ENCODE assay signal across 8 cellular contexts in genomic region chr17:75779987-75780889, GRCh38. TPM values are rescaled to one million over a fixed set of nuclear protein-coding genes. Genes with fewer than 3 reads are reported as not detected.
DNase-seq lines count a peak whose midpoint lies in the region; ATAC-seq and TF ChIP-seq lines count a peak whose summit lies in the region.

No MANE protein-coding gene starts in this region.

- CTCF ChIA-PET in RWPE1 (lab: Yijun Ruan, JAX): interaction anchor here (0.6 to 0.7 kb wide), 2 partner anchors 247 to 307 kb away, joined by 3 to 5 read pairs; partner anchors contain the start of gene EVPL

- H3K4me3 ChIP-seq in GM23248 (peak overlapping the region; percentile 55), prostate gland (no peak overlapping the region), aorta (ENCODE audit: low read length in 2 of 2) (no peak overlapping the region)

- H3K9me3 Mint-ChIP-seq in endothelial cell (ENCODE audit: unreplicated experiment): no peaks in the 10 kb centered on the region

- TF ChIP-seq CTCF in RWPE1 (conservative IDR thresholded peaks at IDR 0.05; ENCODE audit: low read depth): no peak
- TF ChIP-seq CTCF in endothelial cell (IDR thresholded peaks at IDR 0.05; ENCODE audit: unreplicated experiment): no peak
- TF ChIP-seq CTCF in prostate gland (IDR thresholded peaks at IDR 0.05): no peak

- H3F3A ChIP-seq in GM23248 (ENCODE audit: insufficient read depth): peaks cover 61% of the 10 kb centered on the region

- H3K79me2 ChIP-seq in GM23248 (ENCODE audit: insufficient read depth): peaks cover 24% of the 10 kb centered on the region

- H3K4me1 Mint-ChIP-seq in endothelial cell (ENCODE audit: unreplicated experiment): peaks cover 26% of the 10 kb centered on the region

- no peak overlapping the region for H3K9ac ChIP-seq in GM23248

- WGBS in GM23248 (ENCODE audit: low coverage in 1 of 2, low lambda C conversion rate in 2 of 2, missing lambda C conversion rate in 2 of 2), 2 experiments: 21% methylated on average over 5 of the region's 5 CpGs
- 18% methylated on average over 5 of the region's 5 CpGs for WGBS in prostate gland
- WGBS in aorta, 2 donors: 19 to 20% methylated on average over 5 of the region's 5 CpGs

- peaks cover 29% of the 10 kb centered on the region for H3K36me3 ChIP-seq in GM23248 (ENCODE audit: low read depth)
- H3K36me3 ChIP-seq in prostate gland: peaks cover 2 to 12% of the 10 kb centered on the region in 2 donors
- H3K36me3 ChIP-seq in aorta (ENCODE audit: control insufficient read depth in 1 of 2, insufficient read depth in 2 of 2, low read length in 1 of 2): peaks cover 0 to 2% of the 10 kb centered on the region in 2 donors

- DNase-seq in GM23248 (no peak), RWPE1 (ENCODE audit: low spot score) (no peak), endothelial cell (ENCODE audit: low spot score) (no peak), prostate gland (ENCODE audit: low spot score) (no peak), GM03348 (ENCODE audit: low spot score) (no peak), kidney glomerular epithelial cell (lab: John Stamatoyannopoulos, UW) (no peak), DMS 273 treated with DMSO at 0.1 percent for 48 hours (lab: John Stamatoyannopoulos, UW) (no peak), aorta (no peak)

- peak overlapping the region; percentile 99 for H3K27ac Mint-ChIP-seq in endothelial cell (ENCODE audit: unreplicated experiment)

- peak overlapping the region; percentile 52; the same call in 1 of the 2 replicates for H2AFZ ChIP-seq in GM23248

- H3K27ac ChIP-seq in GM23248 (peak overlapping the region; percentile 51), RWPE1 (peak overlapping the region; percentile 96), prostate gland (peak overlapping the region; percentile 50 to 98), aorta (ENCODE audit: low read depth in 1 of 2, low read length in 2 of 2) (no peak overlapping the region)

- no peaks in the 10 kb centered on the region for H3K9me2 ChIP-seq in GM23248 (ENCODE audit: insufficient read depth)

- TF ChIP-seq POLR2A in prostate gland (IDR thresholded peaks at IDR 0.05): no peak

- peak overlapping the region; percentile 99 for H3K4me3 Mint-ChIP-seq in endothelial cell (ENCODE audit: unreplicated experiment)

- peaks cover 31% of the 10 kb centered on the region for H3K36me3 Mint-ChIP-seq in endothelial cell (ENCODE audit: low read depth, unreplicated experiment)

- H3K4me1 ChIP-seq in GM23248 (ENCODE audit: insufficient read depth): peaks cover 27% of the 10 kb centered on the region
- peaks cover 6% of the 10 kb centered on the region for H3K4me1 ChIP-seq in prostate gland (replicated peaks)
- no peaks in the 10 kb centered on the region for H3K4me1 ChIP-seq in aorta (ENCODE audit: control insufficient read depth in 1 of 2, insufficient read depth in 2 of 2, low read length in 2 of 2)

- peaks cover 5% of the 10 kb centered on the region for H3K27me3 Mint-ChIP-seq in endothelial cell (ENCODE audit: unreplicated experiment)

- in situ Hi-C loops in GM23248 (cut with MboI): loop anchor here (10.0 kb wide), 1 partner anchor 215 kb away; no protein-coding TSS in a partner anchor

- intact Hi-C loops in prostate gland (cut with DNase I) (no loop called here), aorta (cut with DNase I) (loop anchor here in 1 of 2 donors (5.0 kb wide), 1 partner anchor 97 kb away; the partner anchor contains the start of gene TRIM47)

- H4K20me1 ChIP-seq in GM23248 (ENCODE audit: insufficient read depth): peaks cover 22% of the 10 kb centered on the region

- POLR2A ChIA-PET in RWPE1 (lab: Yijun Ruan, JAX; ENCODE audit: low non-redundant PET): interaction anchor here (0.6 to 1.0 kb wide), 8 partner anchors 35 to 103 kb away, joined by 3 to 8 read pairs (median 4); partner anchors contain the start of gene TRIM47

- H3K27me3 ChIP-seq in GM23248 (replicated peaks; ENCODE audit: insufficient read depth): no peaks in the 10 kb centered on the region
- H3K27me3 ChIP-seq in prostate gland (replicated peaks; ENCODE audit: insufficient read depth): no peaks in the 10 kb centered on the region
- H3K27me3 ChIP-seq in aorta (ENCODE audit: control insufficient read depth in 1 of 2, insufficient read depth in 2 of 2, low read length in 1 of 2): peaks cover 0 to 2% of the 10 kb centered on the region in 2 donors

- H3K9me3 ChIP-seq in GM23248 (ENCODE audit: low read depth) (no peaks in the 10 kb centered on the region), prostate gland (no peaks in the 10 kb centered on the region), aorta (ENCODE audit: control insufficient read depth, low read length) (no peaks in the 10 kb centered on the region)

- ATAC-seq in aorta (ENCODE audit: low FRiP score): no peak

- H3K4me2 ChIP-seq in GM23248 (ENCODE audit: unreplicated experiment): peak overlapping the region; percentile 76

RNA-seq across cellular contexts. Expression of gene UNK, which starts 4.4 kb away (rescaled TPM):
- total RNA-seq in GM23248 (2014; rRNA removed; shearing (Covaris generic)): 11.5 and 20.2 TPM in 2 replicates
- 12.4 and 13.3 TPM in 2 replicates for polyA plus RNA-seq in GM23248 (2016; fragmentation: Nextera tagmentation; extraction: Ambion mirVana)
- 28.8 TPM for total RNA-seq in endothelial cell (ENCODE audit: unreplicated experiment)
- 10 to 100 TPM; 68.9 to 72.5 TPM for total RNA-seq in prostate gland
- 10 to 100 TPM; 28.9 to 34.1 TPM for total RNA-seq in aorta
- 10 to 100 TPM in 1 of 2 donors, 1 to 10 TPM in 1; 8.8 to 21.7 TPM for polyA plus RNA-seq in aorta

RNA-seq across cellular contexts. Expression of gene GALK1, which starts 15.2 kb away (rescaled TPM):
- total RNA-seq in GM23248 (2014; rRNA removed; shearing (Covaris generic)): 16.6 and 40.6 TPM in 2 replicates
- polyA plus RNA-seq in GM23248 (2016; fragmentation: Nextera tagmentation; extraction: Ambion mirVana) (46.5 and 47.3 TPM in 2 replicates), aorta (10 to 100 TPM; 16.9 to 44.8 TPM)
- total RNA-seq in endothelial cell (ENCODE audit: unreplicated experiment) (18.0 TPM), prostate gland (10 to 100 TPM; 28.1 to 28.5 TPM), aorta (10 to 100 TPM; 16.8 to 27.1 TPM)

RNA-seq across cellular contexts. Expression of gene ITGB4, which starts 59.0 kb away (rescaled TPM):
- under 0.01 TPM in 1 of 2 replicates, not detected in the other for total RNA-seq in GM23248 (2014; rRNA removed; shearing (Covaris generic))
- 1.1 and 1.5 TPM in 2 replicates for polyA plus RNA-seq in GM23248 (2016; fragmentation: Nextera tagmentation; extraction: Ambion mirVana)
- total RNA-seq in endothelial cell (ENCODE audit: unreplicated experiment): 0.54 TPM
- total RNA-seq in prostate gland: 100 to 1,000 TPM in 1 of 2 donors, 10 to 100 TPM in 1; 81.0 to 105 TPM
- 10 to 100 TPM; 40.3 to 69.5 TPM for total RNA-seq in aorta
- polyA plus RNA-seq in aorta: 10 to 100 TPM in 1 of 2 donors, 1 to 10 TPM in 1; 7.5 to 13.9 TPM

Comparison
In these comparisons a context has a peak if more than half of its experiments do, and no peak if none do; other contexts are left out.
1. H3K27ac ChIP-seq: peak in GM23248 (single experiment), RWPE1 (single experiment) and prostate gland (2 of 2); none in aorta (0 of 2).
2. RNA of gene ITGB4, which starts 59.0 kb away (total RNA-seq): 81.0 to 105 TPM in prostate gland and 40.3 to 69.5 TPM in aorta; 0.54 TPM in endothelial cell (single experiment) and under 0.01 TPM in GM23248; every median in the first group is over 10 times any median in the second.